In genomic region chrY:12552471-12553283, GRCh38 we compare ENCODE assay signal across 16 cellular contexts.
DNase-seq lines count a peak whose midpoint lies in the region; ATAC-seq and TF ChIP-seq lines count a peak whose summit lies in the region.
"Had no signal": no experiment of that assay in that cellular context is flagged by ENCODE, and none has a peak within 500 bp of the region (broad histone marks: within the 10 kb centered on the region; RNA-seq: fewer than 3 reads in every experiment).

No MANE protein-coding gene starts in this region.

- no peaks in the 10 kb centered on the region for H3K36me3 ChIP-seq in BJ (ENCODE audit: control insufficient read depth, insufficient read depth, low read length)
- H3K36me3 ChIP-seq: heart left ventricle, left ventricle myocardium inferior, neutrophil, WERI-Rb-1 had no signal

- H3K4me3 ChIP-seq in BJ (ENCODE audit: low read depth, low read length) = no peak overlapping the region
- H3K4me3 ChIP-seq: heart left ventricle, left ventricle myocardium inferior had no signal

- TF ChIP-seq CTCF in BJ (IDR thresholded peaks at IDR 0.05; ENCODE audit: insufficient read depth, low read depth, low read length) = no peak
- TF ChIP-seq CTCF in foreskin keratinocyte (conservative IDR thresholded peaks at IDR 0.05) = no peak
- no peak for TF ChIP-seq CTCF in GM10266 (IDR thresholded peaks at IDR 0.05; ENCODE audit: control insufficient read depth, insufficient read depth, low read depth, missing control alignments)

- intact Hi-C loops in activated CD4-positive, alpha-beta memory T cell treated with anti-CD3 and anti-CD28 coated beads for 36 hours (cut with micrococcal nuclease) = no loop called here

- peaks cover 22% of the 10 kb centered on the region for H3K4me1 Mint-ChIP-seq in activated CD4-positive, alpha-beta memory T cell treated with anti-CD3 and anti-CD28 coated beads for 36 hours (ENCODE audit: low read depth)

- DNase-seq in BJ (ENCODE audit: low read depth) (peak; percentile 86), HCEC 1CT (peak; percentile 88), foreskin keratinocyte (peak; percentile 56 to 82), GM10266 (ENCODE audit: extremely low spot score) (no peak), activated gamma-delta T cell (lab: John Stamatoyannopoulos, UW) (no peak)
- peak; percentile 12 for DNase-seq in activated CD4-positive, alpha-beta memory T cell treated with anti-CD3 and anti-CD28 coated beads for 36 hours
- DNase-seq: CD8-positive, alpha-beta memory T cell; heart left ventricle; left ventricle myocardium inferior; WERI-Rb-1 had no signal

- H3K27me3 Mint-ChIP-seq in activated CD4-positive, alpha-beta memory T cell treated with anti-CD3 and anti-CD28 coated beads for 36 hours = no peaks in the 10 kb centered on the region
- H3K27me3 Mint-ChIP-seq: activated naive CD4-positive, alpha-beta T cell treated with anti-CD3 and anti-CD28 coated beads, Interleukin-2, amount 50 U/mL, for 24 hours; CD8-positive, alpha-beta memory T cell; dendritic cell treated with granulocyte-macrophage colony-stimulating factor and Interleukin-4, amounts not matched to agents 40 ng/mL and 50 ng/mL, for 4 days had no signal

- CTCF ChIA-PET in BJ (lab: Yijun Ruan, JAX) = interaction anchor here (1.2 kb wide), 1 partner anchor 20 kb away, joined by 4 read pairs; no protein-coding TSS in a partner anchor
- CTCF ChIA-PET in activated CD4-positive, alpha-beta memory T cell treated with anti-CD3 and anti-CD28 coated beads for 36 hours (lab: Charles Lee) = no interaction called here

- peaks cover 16% of the 10 kb centered on the region for H3K4me1 ChIP-seq in foreskin keratinocyte
- H3K4me1 ChIP-seq: heart left ventricle, left ventricle myocardium inferior had no signal

- no peak overlapping the region for H3K4me3 Mint-ChIP-seq in activated CD4-positive, alpha-beta memory T cell treated with anti-CD3 and anti-CD28 coated beads for 36 hours
- H3K4me3 Mint-ChIP-seq: activated naive CD4-positive, alpha-beta T cell treated with anti-CD3 and anti-CD28 coated beads, Interleukin-2, amount 50 U/mL, for 24 hours; CD8-positive, alpha-beta memory T cell; dendritic cell treated with granulocyte-macrophage colony-stimulating factor and Interleukin-4, amounts not matched to agents 40 ng/mL and 50 ng/mL, for 4 days had no signal

- no peaks in the 10 kb centered on the region for H3K27me3 ChIP-seq in BJ (ENCODE audit: control insufficient read depth, insufficient read depth, low read length)
- H3K27me3 ChIP-seq in foreskin keratinocyte = no peaks in the 10 kb centered on the region
- H3K27me3 ChIP-seq: heart left ventricle, neutrophil had no signal

- no peaks in the 10 kb centered on the region for H3K9me3 Mint-ChIP-seq in activated CD4-positive, alpha-beta memory T cell treated with anti-CD3 and anti-CD28 coated beads for 36 hours
- H3K9me3 Mint-ChIP-seq: activated naive CD4-positive, alpha-beta T cell treated with anti-CD3 and anti-CD28 coated beads, Interleukin-2, amount 50 U/mL, for 24 hours; CD8-positive, alpha-beta memory T cell had no signal

- no peak overlapping the region for H3K27ac ChIP-seq in foreskin keratinocyte
- H3K27ac ChIP-seq: heart left ventricle, left ventricle myocardium inferior, neutrophil, WERI-Rb-1 had no signal

- H3K27ac Mint-ChIP-seq in activated CD4-positive, alpha-beta memory T cell treated with anti-CD3 and anti-CD28 coated beads for 36 hours = peak overlapping the region; percentile 23
- H3K27ac Mint-ChIP-seq: activated naive CD4-positive, alpha-beta T cell treated with anti-CD3 and anti-CD28 coated beads, Interleukin-2, amount 50 U/mL, for 24 hours; dendritic cell treated with granulocyte-macrophage colony-stimulating factor and Interleukin-4, amounts not matched to agents 40 ng/mL and 50 ng/mL, for 4 days had no signal

- no peaks in the 10 kb centered on the region for H3K36me3 Mint-ChIP-seq in activated CD4-positive, alpha-beta memory T cell treated with anti-CD3 and anti-CD28 coated beads for 36 hours
- H3K36me3 Mint-ChIP-seq: activated naive CD4-positive, alpha-beta T cell treated with anti-CD3 and anti-CD28 coated beads, Interleukin-2, amount 50 U/mL, for 24 hours; CD8-positive, alpha-beta memory T cell had no signal

- peak; percentile 53 for ATAC-seq in foreskin keratinocyte
- ATAC-seq in GM21825 (IDR thresholded peaks at IDR 0.05; ENCODE audit: unreplicated experiment) = no peak
- ATAC-seq in GM19023 (IDR thresholded peaks at IDR 0.05; ENCODE audit: unreplicated experiment) = no peak
- ATAC-seq: HCT116 had no signal

- POLR2A ChIA-PET in BJ (lab: Charles Lee) = no interaction called here
- POLR2A ChIA-PET in activated CD4-positive, alpha-beta memory T cell treated with anti-CD3 and anti-CD28 coated beads for 36 hours (lab: Charles Lee) = no interaction called here

Comparison
In these comparisons a context has a peak if more than half of its experiments do, and no peak if none do; other contexts are left out.
1. DNase-seq: peak in BJ (single experiment), HCEC 1CT (single experiment), activated CD4-positive, alpha-beta memory T cell treated with anti-CD3 and anti-CD28 coated beads for 36 hours (single experiment) and foreskin keratinocyte (2 of 2); none in GM10266 (single experiment) and activated gamma-delta T cell (single experiment).